8 cellular contexts compared by ENCODE assay signal in the genomic region with DNA sequence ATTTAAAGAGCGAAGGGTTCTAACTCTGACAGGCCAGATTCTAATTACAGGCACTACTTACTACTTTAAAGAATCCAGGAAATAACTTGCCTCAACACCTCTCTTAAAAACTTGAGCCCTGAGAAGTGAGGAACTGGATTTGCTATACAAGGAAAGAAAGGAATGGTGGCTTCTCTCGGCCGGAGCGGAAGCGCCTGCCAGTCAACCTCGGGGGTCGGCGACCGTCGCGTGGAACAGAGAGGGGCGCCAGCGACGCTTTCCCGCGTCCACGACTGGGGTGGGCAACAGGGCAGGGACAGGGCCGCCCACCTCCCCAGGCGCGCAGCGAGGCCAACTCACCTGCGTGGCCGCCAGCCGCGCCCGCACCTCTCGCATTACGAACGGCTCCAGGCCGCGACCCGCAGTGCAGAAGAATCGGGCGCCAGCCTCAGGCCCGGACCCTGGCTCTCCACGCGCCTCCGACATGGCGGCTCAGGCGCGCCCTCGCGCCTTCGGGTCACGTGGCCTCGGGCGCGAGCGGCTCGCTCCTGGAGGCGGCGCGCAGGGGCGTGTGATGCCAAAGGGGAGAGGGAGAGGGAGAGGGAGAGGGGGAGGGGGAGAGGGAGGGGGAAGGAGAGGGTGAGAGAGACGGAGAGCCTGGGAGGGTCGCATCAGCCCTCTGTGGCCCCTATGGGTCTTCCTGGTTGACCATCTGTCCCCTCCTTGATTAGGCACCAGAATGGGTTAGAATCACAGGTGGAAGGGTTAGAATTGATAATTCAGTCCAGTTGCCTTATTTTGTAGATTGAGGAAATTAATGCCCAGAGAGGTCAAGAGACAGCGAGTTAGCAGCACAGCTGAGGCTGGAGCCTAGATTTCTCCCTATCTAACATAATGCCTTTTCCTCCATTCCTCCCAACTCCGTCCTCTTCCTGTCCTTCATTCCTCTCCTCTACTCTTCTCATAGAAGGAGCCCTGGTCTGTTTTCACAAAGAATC. TPM values are rescaled to one million over a fixed set of nuclear protein-coding genes. Genes with fewer than 3 reads are reported as not detected.
DNase-seq lines count a peak whose midpoint lies in the region; ATAC-seq and TF ChIP-seq lines count a peak whose summit lies in the region.

A gene with protein sequence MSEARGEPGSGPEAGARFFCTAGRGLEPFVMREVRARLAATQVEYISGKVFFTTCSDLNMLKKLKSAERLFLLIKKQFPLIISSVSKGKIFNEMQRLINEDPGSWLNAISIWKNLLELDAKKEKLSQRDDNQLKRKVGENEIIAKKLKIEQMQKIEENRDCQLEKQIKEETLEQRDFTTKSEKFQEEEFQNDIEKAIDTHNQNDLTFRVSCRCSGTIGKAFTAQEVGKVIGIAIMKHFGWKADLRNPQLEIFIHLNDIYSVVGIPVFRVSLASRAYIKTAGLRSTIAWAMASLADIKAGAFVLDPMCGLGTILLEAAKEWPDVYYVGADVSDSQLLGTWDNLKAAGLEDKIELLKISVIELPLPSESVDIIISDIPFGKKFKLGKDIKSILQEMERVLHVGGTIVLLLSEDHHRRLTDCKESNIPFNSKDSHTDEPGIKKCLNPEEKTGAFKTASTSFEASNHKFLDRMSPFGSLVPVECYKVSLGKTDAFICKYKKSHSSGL (minus strand): TSS at position 484 of the 977 bp plus-strand sequence. CDS start 19 bp downstream, at position 465.

- peak within 1 kb of the TSS; percentile 93 for H3K4me3 Mint-ChIP-seq in CD4-positive, alpha-beta T cell

- DNase-seq in CD4-positive, alpha-beta T cell, result peak; percentile 26 to 64 (median 44)
- DNase-seq in NCI-H82 treated with DMSO at 0.1 percent for 48 hours (lab: John Stamatoyannopoulos, UW; ENCODE audit: unreplicated experiment), result peak; percentile 32
- peak; percentile 17 to 26 for DNase-seq in activated CD8-positive, alpha-beta memory T cell treated with anti-CD3 and anti-CD28 coated beads for 4 hours (ENCODE audit: low read depth in 2 of 2)
- peak; percentile 90 for DNase-seq in mesenteric fat pad (ENCODE audit: low spot score)
- peak; percentile 5 for DNase-seq in stimulated activated CD8-positive, alpha-beta memory T cell treated with anti-CD3 and anti-CD28 coated beads, Interleukin-15, amount 100 ng/mL, for 1 hour (ENCODE audit: low read depth)

- no peaks in the 10 kb centered on the region for H3K27me3 ChIP-seq in CD4-positive, alpha-beta T cell (ENCODE audit: control insufficient read depth, insufficient read depth, low read length)
- no peaks in the 10 kb centered on the region for H3K27me3 ChIP-seq in endocrine pancreas (ENCODE audit: control insufficient read depth, insufficient read depth, low read length)

- H3K9me3 Mint-ChIP-seq in CD4-positive, alpha-beta T cell, result no peaks in the 10 kb centered on the region

- POLR2A ChIA-PET in CD4-positive, alpha-beta T cell (lab: Charles Lee), result no interaction called here

- intact Hi-C loops in CD4-positive, alpha-beta T cell (cut with DNase I, micrococcal nuclease), result loop anchor here in 1 of 2 experiments (10.0 kb wide), 1 partner anchor 344 kb away; a partner anchor contains a TSS

- peaks cover 11% of the 10 kb centered on the region for H3K4me1 ChIP-seq in endocrine pancreas (ENCODE audit: control insufficient read depth, insufficient read depth, low read length)

- peak within 1 kb of the TSS; percentile 82 for H3K27ac Mint-ChIP-seq in CD4-positive, alpha-beta T cell

- ATAC-seq in CD4-positive, alpha-beta T cell (ENCODE audit: poor library complexity), result peak; percentile 75
- ATAC-seq in GM19351 (IDR thresholded peaks at IDR 0.05; ENCODE audit: unreplicated experiment) (peak; percentile 81), HG03469 (IDR thresholded peaks at IDR 0.05; ENCODE audit: unreplicated experiment) (peak; percentile 75)

- peaks cover 68% of the 10 kb centered on the region for H3K4me1 Mint-ChIP-seq in CD4-positive, alpha-beta T cell (ENCODE audit: low read depth)

- H3K9me3 ChIP-seq in CD4-positive, alpha-beta T cell (ENCODE audit: control insufficient read depth, low read length), result no peaks in the 10 kb centered on the region
- no peaks in the 10 kb centered on the region for H3K9me3 ChIP-seq in endocrine pancreas (ENCODE audit: control insufficient read depth, low read length)

- H3K9ac ChIP-seq in endocrine pancreas (ENCODE audit: control insufficient read depth, insufficient read depth, low read length), result peak within 1 kb of the TSS; percentile 76

- H3K36me3 Mint-ChIP-seq in CD4-positive, alpha-beta T cell (ENCODE audit: low read depth), result peaks cover 13% of the 10 kb centered on the region

- CTCF ChIA-PET in CD4-positive, alpha-beta T cell (lab: Charles Lee), result no interaction called here

- no peaks in the 10 kb centered on the region for H3K27me3 Mint-ChIP-seq in CD4-positive, alpha-beta T cell

- H3K36me3 ChIP-seq in endocrine pancreas (ENCODE audit: control insufficient read depth, insufficient read depth, low read length), result no peaks in the 10 kb centered on the region

- peak within 1 kb of the TSS; percentile 60 for H3K27ac ChIP-seq in CD4-positive, alpha-beta T cell (ENCODE audit: low read depth, low read length)

- peak within 1 kb of the TSS; percentile 99 for H3K4me3 ChIP-seq in endocrine pancreas (ENCODE audit: control insufficient read depth, insufficient read depth, low read length)

- no peak for TF ChIP-seq CTCF in CD4-positive, alpha-beta T cell (IDR thresholded peaks at IDR 0.05)

RNA-seq across cellular contexts. Expression of the gene that starts here (rescaled TPM):
- 10 to 100 TPM; 13.7 to 15.5 TPM for total RNA-seq in CD4-positive, alpha-beta T cell
- 7.9 TPM for total RNA-seq in mesenteric fat pad

Comparison
In these comparisons a context has a peak if more than half of its experiments do, and no peak if none do; other contexts are left out.
1. Peak in every context shown above with its lines: DNase-seq, ATAC-seq, H3K4me3 ChIP-seq and H3K27ac ChIP-seq.
2. DNase-seq: peak in every context shown above with its lines; median percentile 90 in mesenteric fat pad; 44 in CD4-positive, alpha-beta T cell; 32 in NCI-H82 treated with DMSO at 0.1 percent for 48 hours; 22 in activated CD8-positive, alpha-beta memory T cell treated with anti-CD3 and anti-CD28 coated beads for 4 hours; 5 in stimulated activated CD8-positive, alpha-beta memory T cell treated with anti-CD3 and anti-CD28 coated beads, Interleukin-15, amount 100 ng/mL, for 1 hour.